8 cellular contexts compared by ENCODE assay signal in the genomic region with DNA sequence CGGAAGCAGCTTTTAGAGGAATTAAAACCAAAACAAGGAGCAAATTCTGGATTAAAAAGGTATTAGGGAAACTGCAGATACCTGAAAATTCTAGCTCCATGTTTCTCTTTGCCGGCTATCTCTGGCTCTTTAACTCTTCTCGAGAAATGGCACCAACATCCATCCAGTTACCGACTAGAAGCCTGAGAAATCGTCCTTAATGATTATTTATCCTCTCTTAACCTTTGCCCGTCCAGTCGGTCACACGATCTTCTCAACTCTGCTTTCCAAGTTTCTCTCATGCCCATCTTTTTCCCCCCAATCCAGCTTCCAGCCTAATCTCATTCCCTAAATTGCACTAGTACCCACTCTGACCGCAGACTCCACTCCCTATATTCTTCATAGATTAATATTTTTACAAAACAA. TPM values are rescaled to one million over a fixed set of nuclear protein-coding genes. Genes with fewer than 3 reads are reported as not detected.
DNase-seq lines count a peak whose midpoint lies in the region; ATAC-seq, FAIRE-seq and TF ChIP-seq lines count a peak whose summit lies in the region.

No MANE protein-coding gene starts in this region.

- CTCF ChIA-PET in CD4-positive, alpha-beta T cell (lab: Charles Lee) = interaction anchor here (1.0 kb wide), 1 partner anchor 146 kb away, joined by 3 read pairs; the partner anchor contains the start of gene KAT2B
- CTCF ChIA-PET in OCI-LY7 (lab: Charles Lee; ENCODE audit: unreplicated experiment) = no interaction called here

- peaks cover 23% of the 10 kb centered on the region for H3K36me3 ChIP-seq in OCI-LY7 (ENCODE audit: insufficient read depth, low read length)
- peaks cover 0 to 7% (median 0%) of the 10 kb centered on the region in 6 donors for H3K36me3 ChIP-seq in spleen

- intact Hi-C loops in CD4-positive, alpha-beta T cell (cut with DNase I, micrococcal nuclease) = loop anchor here (1.0 to 2.0 kb wide), 4 partner anchors 144 to 240 kb away; partner anchors contain the start of genes RAB5A (in 2 of the 2) and KAT2B (in 1 of the 2)
- intact Hi-C loops in OCI-LY7 (cut with micrococcal nuclease; ENCODE audit: unreplicated experiment) = loop anchor here (1.0 to 10.0 kb wide), 6 partner anchors 147 to 1442 kb away; partner anchors contain the start of genes KCNH8 and RAB5A
- intact Hi-C loops in spleen (cut with DNase I; ENCODE audit: low total_unique reads) = loop anchor here (5.0 kb wide), 2 partner anchors 144 to 244 kb away; partner anchors contain the start of gene KAT2B

- 1 to 4% (median 3%) methylated on average over 9 of the region's 9 CpGs for WGBS in spleen, 5 donors

- H3K4me1 ChIP-seq in OCI-LY7 (ENCODE audit: insufficient read depth, low read length, poor library complexity, severe bottlenecking) = peaks cover 21% of the 10 kb centered on the region
- H3K4me1 ChIP-seq in spleen = peaks cover 11 to 34% (median 23%) of the 10 kb centered on the region in 6 donors

- H3K4me1 Mint-ChIP-seq in CD4-positive, alpha-beta T cell (ENCODE audit: low read depth) = no peaks in the 10 kb centered on the region

- no peaks in the 10 kb centered on the region for H3K36me3 Mint-ChIP-seq in CD4-positive, alpha-beta T cell (ENCODE audit: low read depth)

- H3K4me3 Mint-ChIP-seq in CD4-positive, alpha-beta T cell = no peak overlapping the region

- ATAC-seq in CD4-positive, alpha-beta T cell (ENCODE audit: poor library complexity) = peak; percentile 1
- ATAC-seq in GM21723 (IDR thresholded peaks at IDR 0.05; ENCODE audit: unreplicated experiment) = peak; percentile 8

- no peak for TF ChIP-seq POLR2A in spleen (IDR thresholded peaks at IDR 0.05)

- POLR2A ChIA-PET in CD4-positive, alpha-beta T cell (lab: Charles Lee) = interaction anchor here (0.6 to 2.4 kb wide), 14 partner anchors 9 to 239 kb away, joined by 3 to 29 read pairs (median 4); partner anchors contain the start of genes KAT2B and RAB5A
- POLR2A ChIA-PET in OCI-LY7 (lab: Charles Lee) = interaction anchor here (0.5 to 4.2 kb wide), 25 partner anchors 8 to 948 kb away, joined by 3 to 29 read pairs (median 5); partner anchors contain the start of gene KAT2B

- peak overlapping the region; percentile 97 for H3K27ac ChIP-seq in CD4-positive, alpha-beta T cell (ENCODE audit: low read depth, low read length)
- H3K27ac ChIP-seq in OCI-LY7 (ENCODE audit: low read depth, low read length, poor library complexity, severe bottlenecking) = peak overlapping the region; percentile 93
- peak overlapping the region; percentile 90 to 97 (median 95) for H3K27ac ChIP-seq in spleen

- H3K27me3 ChIP-seq in CD4-positive, alpha-beta T cell (ENCODE audit: control insufficient read depth, insufficient read depth, low read length) = no peaks in the 10 kb centered on the region
- no peaks in the 10 kb centered on the region for H3K27me3 ChIP-seq in spleen (replicated peaks in 1 of 7)

- no peaks in the 10 kb centered on the region for H3K9me2 ChIP-seq in OCI-LY7 (ENCODE audit: insufficient read depth, low read length)

- H3K27me3 Mint-ChIP-seq in CD4-positive, alpha-beta T cell = no peaks in the 10 kb centered on the region

- BruUV-seq in OCI-LY7 (replicated peaks; lab: Mats Ljungman, UMichigan) = TSS peak; percentile 96

- no peak for DNase-seq in CD4-positive, alpha-beta T cell
- DNase-seq in OCI-LY7 (ENCODE audit: low spot score) (no peak), frontal cortex (ENCODE audit: low spot score in 2 of 2) (peak; percentile 5 to 12), spleen (no peak), GM10266 (ENCODE audit: extremely low spot score) (no peak), 8988T (no peak), AG08396 (ENCODE audit: low spot score) (no peak)

- H3K4me3 ChIP-seq in OCI-LY7 (ENCODE audit: low read depth, low read length, poor library complexity, severe bottlenecking) (peak overlapping the region; percentile 87), spleen (peak overlapping the region; percentile 68 to 97 (median 82))

- no peak for TF ChIP-seq CTCF in CD4-positive, alpha-beta T cell (IDR thresholded peaks at IDR 0.05)
- TF ChIP-seq CTCF in OCI-LY7 (conservative IDR thresholded peaks at IDR 0.05; ENCODE audit: low read length) = no peak
- no peak for TF ChIP-seq CTCF in spleen (IDR thresholded peaks at IDR 0.05 in 8 of 11, conservative IDR thresholded peaks at IDR 0.05 in 3 of 11)
- TF ChIP-seq CTCF in GM10266 (IDR thresholded peaks at IDR 0.05; ENCODE audit: control insufficient read depth, insufficient read depth, low read depth, missing control alignments) = no peak

- no peak overlapping the region for H3K27ac Mint-ChIP-seq in CD4-positive, alpha-beta T cell

- H2AFZ ChIP-seq in OCI-LY7 (ENCODE audit: low read length) = peak overlapping the region; percentile 88

- peaks cover 33% of the 10 kb centered on the region for H3K79me2 ChIP-seq in OCI-LY7 (ENCODE audit: insufficient read depth, low read depth, low read length)

- H3K9me3 ChIP-seq in CD4-positive, alpha-beta T cell (ENCODE audit: control insufficient read depth, low read length) = no peaks in the 10 kb centered on the region
- H3K9me3 ChIP-seq in OCI-LY7 (ENCODE audit: low read length) = no peaks in the 10 kb centered on the region
- H3K9me3 ChIP-seq in spleen = no peaks in the 10 kb centered on the region

- peak overlapping the region; percentile 90 for H3K4me2 ChIP-seq in OCI-LY7 (ENCODE audit: low read length)

- FAIRE-seq in frontal cortex (lab: Jason Lieb, UNC) = no peak

- no peaks in the 10 kb centered on the region; the same call in 1 of the 2 replicates for H4K20me1 ChIP-seq in OCI-LY7 (ENCODE audit: insufficient read depth, low read length)

- no peaks in the 10 kb centered on the region for H3K9me3 Mint-ChIP-seq in CD4-positive, alpha-beta T cell

RNA-seq across cellular contexts. Expression of gene SGO1, which starts 0.6 kb away (rescaled TPM):
- total RNA-seq in CD4-positive, alpha-beta T cell = not detected
- total RNA-seq in OCI-LY7 (2014; rRNA removed; shearing (Covaris generic)) = 21.4 and 27.6 TPM in 2 replicates
- total RNA-seq in OCI-LY7 (2022) = 38.8 and 42.1 TPM in 2 replicates
- total RNA-seq in frontal cortex = 1.6 TPM
- total RNA-seq in spleen = 1 to 10 TPM; 1.9 to 5.7 (median 3.2) TPM
- polyA plus RNA-seq in spleen = 1 to 10 TPM; 2.0 to 2.8 (median 2.1) TPM

Comparison
In these comparisons a context has a peak if more than half of its experiments do, and no peak if none do; other contexts are left out.
1. DNase-seq: peak in frontal cortex (2 of 2); none in CD4-positive, alpha-beta T cell (0 of 10), OCI-LY7 (single experiment), spleen (single experiment), GM10266 (single experiment), 8988T (single experiment) and AG08396 (single experiment).
2. Peak in every context shown above with its lines, with median percentiles within 50 percentile points of each other: H3K27ac ChIP-seq.